Comparison of ENCODE assay signal across 1 cellular context in genomic region chr14:69476824-69477223, GRCh38. TPM values are rescaled to one million over a fixed set of nuclear protein-coding genes. Genes with fewer than 3 reads are reported as not detected.
"Had no signal": no experiment of that assay in that cellular context is flagged by ENCODE, and none has a peak within 500 bp of the region (broad histone marks: within the 10 kb centered on the region; RNA-seq: fewer than 3 reads in every experiment).

No MANE protein-coding gene starts in this region.

RNA-seq across cellular contexts. Expression of gene PLEKHD1, which starts 7.7 kb away (rescaled TPM):
- total RNA-seq: mammary epithelial cell had no signal
- polyA plus RNA-seq: mammary epithelial cell had no signal
